ENCODE assay signal across 8 cellular contexts in the genomic region with DNA sequence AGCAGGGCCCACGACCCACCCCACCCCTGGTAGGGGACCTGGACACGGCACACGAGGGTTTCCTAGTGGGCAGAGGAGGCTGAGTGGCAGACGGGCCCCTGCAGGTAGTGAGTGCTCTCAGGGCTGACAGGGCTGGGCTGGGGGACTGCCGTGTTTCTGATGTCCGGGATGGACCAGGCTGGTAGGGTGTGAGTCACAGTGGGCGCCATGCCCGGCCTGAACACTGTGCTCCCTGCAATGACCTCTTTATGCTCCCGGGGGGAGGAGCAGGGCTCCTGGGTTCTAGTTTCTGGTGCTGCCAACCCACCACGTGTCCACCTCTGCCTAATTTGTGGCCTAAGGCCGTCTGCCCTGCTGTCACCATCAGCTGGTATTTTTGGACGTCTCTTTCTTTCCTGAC. TPM values are rescaled to one million over a fixed set of nuclear protein-coding genes. Genes with fewer than 3 reads are reported as not detected.
DNase-seq lines count a peak whose midpoint lies in the region; ATAC-seq and TF ChIP-seq lines count a peak whose summit lies in the region.

No MANE protein-coding gene starts in this region.

- H3K36me3 Mint-ChIP-seq in endodermal cell (ENCODE audit: low read depth): no peaks in the 10 kb centered on the region

- H3K4me1 ChIP-seq in endodermal cell (ENCODE audit: control insufficient read depth, insufficient read depth, low read length): peaks cover 34% of the 10 kb centered on the region
- H3K4me1 ChIP-seq in mesenchymal stem cell (ENCODE audit: control insufficient read depth, insufficient read depth, low read depth, low read length): peaks cover 72% of the 10 kb centered on the region
- H3K4me1 ChIP-seq in vagina: peaks cover 70% of the 10 kb centered on the region
- no peaks in the 10 kb centered on the region for H3K4me1 ChIP-seq in MM.1S (ENCODE audit: low read length)

- peak overlapping the region; percentile 51 for H2BK120ac ChIP-seq in mesenchymal stem cell (ENCODE audit: low read depth, low read length)

- H3K36me3 ChIP-seq in endodermal cell (ENCODE audit: control insufficient read depth, insufficient read depth, low read length) (no peaks in the 10 kb centered on the region), mesenchymal stem cell (ENCODE audit: control insufficient read depth in 1 of 2, insufficient read depth in 2 of 2, low read depth in 1 of 2, low read length in 2 of 2) (peaks cover 21 to 25% of the 10 kb centered on the region in 2 experiments), vagina (peaks cover 0 to 15% of the 10 kb centered on the region in 2 donors), MM.1S (replicated peaks; ENCODE audit: insufficient read depth, low read length) (no peaks in the 10 kb centered on the region)

- peak overlapping the region; percentile 69 for H3K4me2 ChIP-seq in mesenchymal stem cell (ENCODE audit: low read length, poor library complexity, severe bottlenecking)
- no peak overlapping the region for H3K4me2 ChIP-seq in MM.1S (ENCODE audit: low read depth, low read length)

- no peak for TF ChIP-seq POLR2A in vagina (IDR thresholded peaks at IDR 0.05)

- WGBS in endodermal cell (ENCODE audit: insufficient coverage in 1 of 2, insufficient read length in 1 of 2), 2 experiments: 18 to 52% methylated on average over 3 to 12 of the region's 12 CpGs
- 0% methylated on average over 11 of the region's 12 CpGs for WGBS in mesenchymal stem cell

- peaks cover 94% of the 10 kb centered on the region for H3K79me2 ChIP-seq in MM.1S (ENCODE audit: low read length)

- H3K14ac ChIP-seq in mesenchymal stem cell (ENCODE audit: low read length in 2 of 2): peak overlapping the region in 1 of 2 experiments; percentile 61

- H3K9me2 ChIP-seq in MM.1S (replicated peaks; ENCODE audit: insufficient read depth, low read length): no peaks in the 10 kb centered on the region

- H2BK15ac ChIP-seq in mesenchymal stem cell (ENCODE audit: low read depth, poor library complexity, severe bottlenecking): peak overlapping the region; percentile 50

- peak overlapping the region in 1 of 2 experiments; percentile 71 for H3K4ac ChIP-seq in mesenchymal stem cell (ENCODE audit: low read depth in 1 of 2, low read length in 2 of 2)

- DNase-seq in AG10803 (ENCODE audit: low read depth): peak; percentile 86
- peak; percentile 5 for DNase-seq in MV-4-11 (lab: John Stamatoyannopoulos, UW)
- DNase-seq in endodermal cell: no peak
- DNase-seq in mesenchymal stem cell: peak; percentile 79
- no peak for DNase-seq in vagina (ENCODE audit: extremely low spot score in 2 of 2)
- DNase-seq in activated T-cell treated with anti-CD3 and anti-CD28 coated beads for 4 hours: no peak
- no peak for DNase-seq in MM.1S

- no peaks in the 10 kb centered on the region for H3F3A ChIP-seq in MM.1S (ENCODE audit: insufficient read depth, low read length)

- no peak overlapping the region for H2BK5ac ChIP-seq in mesenchymal stem cell (ENCODE audit: low read depth, low read length, poor library complexity, severe bottlenecking)

- H3K79me1 ChIP-seq in mesenchymal stem cell (replicated peaks; ENCODE audit: low read length, poor library complexity, severe bottlenecking): peaks cover 3% of the 10 kb centered on the region

- H2AK5ac ChIP-seq in mesenchymal stem cell (ENCODE audit: low read length, severe bottlenecking): no peak overlapping the region

- peak overlapping the region; percentile 55 for H3K4me3 Mint-ChIP-seq in endodermal cell

- no peak overlapping the region for H3K27ac Mint-ChIP-seq in endodermal cell

- H3K9me3 ChIP-seq in endodermal cell (ENCODE audit: control insufficient read depth, low read length) (no peaks in the 10 kb centered on the region), mesenchymal stem cell (ENCODE audit: control insufficient read depth, low read length) (no peaks in the 10 kb centered on the region), vagina (no peaks in the 10 kb centered on the region), MM.1S (replicated peaks; ENCODE audit: insufficient read depth, low read length) (no peaks in the 10 kb centered on the region)

- peaks cover 30% of the 10 kb centered on the region for H3K27me3 Mint-ChIP-seq in endodermal cell (ENCODE audit: insufficient read depth)

- peak overlapping the region; percentile 79 for H4K91ac ChIP-seq in mesenchymal stem cell (ENCODE audit: low read length)

- ATAC-seq in HG02870 (IDR thresholded peaks at IDR 0.05; ENCODE audit: unreplicated experiment): no peak

- no peak for TF ChIP-seq CTCF in AG10803 (conservative IDR thresholded peaks at IDR 0.05; ENCODE audit: low read length)
- TF ChIP-seq CTCF in endodermal cell (conservative IDR thresholded peaks at IDR 0.05): no peak
- no peak for TF ChIP-seq CTCF in vagina (IDR thresholded peaks at IDR 0.05)
- no peak for TF ChIP-seq CTCF in MM.1S (IDR thresholded peaks at IDR 0.05; ENCODE audit: low read length)

- H3K4me3 ChIP-seq in AG10803 (ENCODE audit: low read length) (peak overlapping the region; percentile 83), endodermal cell (ENCODE audit: low read length) (peak overlapping the region; percentile 53), mesenchymal stem cell (ENCODE audit: insufficient read depth in 1 of 2, low read depth in 1 of 2, low read length in 2 of 2) (peak overlapping the region; percentile 54 to 78), vagina (peak overlapping the region; percentile 48 to 60), MM.1S (ENCODE audit: low read length) (no peak overlapping the region)

- H3K9ac ChIP-seq in endodermal cell (ENCODE audit: extremely low read depth, low read length, poor library complexity, severe bottlenecking) (no peak overlapping the region), mesenchymal stem cell (ENCODE audit: low read length) (peak overlapping the region; percentile 71), MM.1S (ENCODE audit: low read length) (no peak overlapping the region)

- no peaks in the 10 kb centered on the region for H3K9me3 Mint-ChIP-seq in endodermal cell

- H4K8ac ChIP-seq in mesenchymal stem cell (ENCODE audit: low read length): peak overlapping the region; percentile 36

- peak overlapping the region in 1 of 2 experiments; percentile 0 for H2BK12ac ChIP-seq in mesenchymal stem cell (ENCODE audit: low read length in 2 of 2)

- H3K27ac ChIP-seq in endodermal cell (ENCODE audit: low read depth, low read length) (no peak overlapping the region), mesenchymal stem cell (ENCODE audit: low read length, poor library complexity, severe bottlenecking) (peak overlapping the region; percentile 87), vagina (peak overlapping the region; percentile 76), MM.1S (ENCODE audit: low read length) (no peak overlapping the region)

- H3K23ac ChIP-seq in mesenchymal stem cell (ENCODE audit: low read length in 2 of 2): no peak overlapping the region

- H2AFZ ChIP-seq in mesenchymal stem cell (ENCODE audit: low read depth, low read length) (no peak overlapping the region), MM.1S (ENCODE audit: low read length) (no peak overlapping the region)

- H3K4me1 Mint-ChIP-seq in endodermal cell: peaks cover 49% of the 10 kb centered on the region

- intact Hi-C loops in vagina (cut with DNase I): no loop called here

- no peaks in the 10 kb centered on the region for H4K20me1 ChIP-seq in MM.1S (ENCODE audit: insufficient read depth, low read length)

- H3K18ac ChIP-seq in mesenchymal stem cell (ENCODE audit: low read depth in 1 of 2, low read length in 2 of 2): peak overlapping the region; percentile 26 to 89

- H3K27me3 ChIP-seq in endodermal cell (ENCODE audit: control insufficient read depth, insufficient read depth, low read length, poor library complexity, severe bottlenecking) (peaks cover 9% of the 10 kb centered on the region), mesenchymal stem cell (ENCODE audit: control insufficient read depth in 1 of 2, insufficient read depth in 1 of 2, low read length in 2 of 2) (no peaks in the 10 kb centered on the region), vagina (no peaks in the 10 kb centered on the region), MM.1S (replicated peaks; ENCODE audit: insufficient read depth, low read length) (no peaks in the 10 kb centered on the region)

RNA-seq across cellular contexts. Expression of a gene that starts 26.3 kb away (rescaled TPM):
- total RNA-seq in endodermal cell: 10 to 100 TPM in 1 of 2 donors, 1 to 10 TPM in 1; 9.4 to 18.0 TPM
- polyA plus RNA-seq in endodermal cell (2013, experiment 1 of 2): 22.0 TPM
- 12.8 TPM for polyA plus RNA-seq in endodermal cell (2013, experiment 2 of 2)
- 66.7 TPM for polyA plus RNA-seq in mesenchymal stem cell (2013, experiment 1 of 2)
- polyA plus RNA-seq in mesenchymal stem cell (2013, experiment 2 of 2): 60.9 TPM
- total RNA-seq in vagina: 70.2 TPM

Comparison
In these comparisons a context has a peak if more than half of its experiments do, and no peak if none do; other contexts are left out.
1. DNase-seq: peak in AG10803 (single experiment), MV-4-11 (single experiment) and mesenchymal stem cell (single experiment); none in endodermal cell (single experiment), vagina (0 of 2), activated T-cell treated with anti-CD3 and anti-CD28 coated beads for 4 hours (single experiment) and MM.1S (single experiment).
2. H3K27ac ChIP-seq: peak in mesenchymal stem cell (single experiment) and vagina (single experiment); none in endodermal cell (single experiment) and MM.1S (single experiment).